33 cellular contexts compared by ENCODE assay signal in the genomic region with DNA sequence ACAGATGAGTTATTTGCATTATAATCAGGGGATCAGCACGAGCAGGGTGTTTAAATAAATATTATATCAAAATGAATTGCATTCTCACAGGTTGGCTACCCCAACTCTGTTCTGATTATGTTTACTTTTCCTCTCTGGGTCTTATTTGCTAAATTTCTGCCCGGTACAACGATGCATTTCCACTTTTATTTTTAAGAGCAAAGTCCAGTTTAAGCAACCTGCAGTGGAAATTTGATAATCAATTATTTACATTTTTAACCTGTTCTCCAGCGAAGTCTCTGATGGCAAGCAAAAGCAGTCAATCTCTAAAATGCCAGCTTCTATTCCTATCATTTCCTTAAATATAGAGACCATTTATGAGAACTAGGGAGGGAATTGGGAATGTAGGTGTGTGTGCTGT.
"Had no signal": no experiment of that assay in that cellular context is flagged by ENCODE, and none has a peak within 500 bp of the region (broad histone marks: within the 10 kb centered on the region; RNA-seq: fewer than 3 reads in every experiment).

No MANE protein-coding gene starts in this region.

- H3K36me3 ChIP-seq: MG63 had no signal

- H3K9ac ChIP-seq: KMS-11 had no signal

- H3K27me3 ChIP-seq: MG63 had no signal

- H3K4me3 ChIP-seq: MG63 had no signal

- H3K27ac ChIP-seq: KMS-11 had no signal

- H3K9me3 ChIP-seq: MG63 had no signal

- DNase-seq: Karpas-422, Kasumi-1, MG63, MM.1S, MV-4-11, NCI-H1048, NCI-H1092, NCI-H1092 treated with DMSO at 0.1 percent for 48 hours, NCI-H1105, NCI-H1105 treated with DMSO at 0.1 percent for 48 hours, NCI-H1417, NCI-H1417 treated with DMSO at 0.1 percent for 48 hours, NCI-H1436, NCI-H1436 treated with DMSO at 0.1 percent for 48 hours, NCI-H1694, NCI-H1694 treated with DMSO at 0.1 percent for 48 hours, NCI-H187, NCI-H187 treated with DMSO at 0.1 percent for 48 hours, NCI-H1930, NCI-H2029, NCI-H2029 treated with DMSO at 0.1 percent for 48 hours, NCI-H2081, NCI-H2081 treated with DMSO at 0.1 percent for 48 hours, NCI-H2107, NCI-H2171, NCI-H2171 treated with DMSO at 0.1 percent for 48 hours, NCI-H2227 treated with DMSO at 0.1 percent for 48 hours, NCI-H226, NCI-H345, NCI-H446, NCI-H446 treated with DMSO at 0.1 percent for 48 hours, NCI-H510A had no signal
